8 cellular contexts compared by ENCODE assay signal in genomic region chr1:111219466-111220286, GRCh38. TPM values are rescaled to one million over a fixed set of nuclear protein-coding genes. Genes with fewer than 3 reads are reported as not detected.
A peak's percentile ranks its signal among the peaks of the same experiment; 100 is the strongest.
DNase-seq lines count a peak whose midpoint lies in the region; ATAC-seq and TF ChIP-seq lines count a peak whose summit lies in the region.

No MANE protein-coding gene starts in this region.

- intact Hi-C loops in vagina (cut with DNase I), result loop anchor here (5.0 kb wide), 1 partner anchor 548 kb away; no protein-coding TSS in a partner anchor

- no peak for TF ChIP-seq CTCF in vagina (IDR thresholded peaks at IDR 0.05)

- H3K27me3 Mint-ChIP-seq in T-helper 2 cell treated with Interferon-gamma antibody and Interleukin-4, amounts not matched to agents 5 μg/mL and 100 μg/mL, for 36 hours (ENCODE audit: low read depth), result no peaks in the 10 kb centered on the region

- no peaks in the 10 kb centered on the region for H3K27me3 ChIP-seq in neuron (ENCODE audit: insufficient read depth, low read length)
- no peaks in the 10 kb centered on the region for H3K27me3 ChIP-seq in vagina

- peaks cover 87% of the 10 kb centered on the region for H3K4me1 Mint-ChIP-seq in T-helper 2 cell treated with Interferon-gamma antibody and Interleukin-4, amounts not matched to agents 5 μg/mL and 100 μg/mL, for 36 hours (ENCODE audit: low read depth)

- peak overlapping the region; percentile 59 for H2AFZ ChIP-seq in neuron (ENCODE audit: low read depth, low read length)

- peaks cover 2% of the 10 kb centered on the region for H3K36me3 Mint-ChIP-seq in T-helper 2 cell treated with Interferon-gamma antibody and Interleukin-4, amounts not matched to agents 5 μg/mL and 100 μg/mL, for 36 hours (ENCODE audit: low read depth)

- no peaks in the 10 kb centered on the region for H3K36me3 ChIP-seq in neuron (ENCODE audit: insufficient read depth, low read length)
- H3K36me3 ChIP-seq in vagina, result no peaks in the 10 kb centered on the region

- H3K9me3 Mint-ChIP-seq in T-helper 2 cell treated with Interferon-gamma antibody and Interleukin-4, amounts not matched to agents 5 μg/mL and 100 μg/mL, for 36 hours, result peaks cover 4% of the 10 kb centered on the region

- H3K27ac Mint-ChIP-seq in T-helper 2 cell treated with Interferon-gamma antibody and Interleukin-4, amounts not matched to agents 5 μg/mL and 100 μg/mL, for 36 hours, result peak overlapping the region; percentile 92

- TF ChIP-seq POLR2A in vagina (IDR thresholded peaks at IDR 0.05), result no peak

- no peak overlapping the region for H3K27ac ChIP-seq in vagina

- peak overlapping the region; percentile 77 for H3K4me3 Mint-ChIP-seq in T-helper 2 cell treated with Interferon-gamma antibody and Interleukin-4, amounts not matched to agents 5 μg/mL and 100 μg/mL, for 36 hours

- no peaks in the 10 kb centered on the region for H3K9me3 ChIP-seq in neuron (ENCODE audit: low read length)
- no peaks in the 10 kb centered on the region for H3K9me3 ChIP-seq in vagina

- H3K4me1 ChIP-seq in neuron (ENCODE audit: insufficient read depth, low read length) (peaks cover 13% of the 10 kb centered on the region), vagina (peaks cover 10% of the 10 kb centered on the region)

- H3K4me3 ChIP-seq in neuron (ENCODE audit: low read length), result no peak overlapping the region
- H3K4me3 ChIP-seq in vagina, result no peak overlapping the region

- peak; percentile 28 for ATAC-seq in GM19043 (IDR thresholded peaks at IDR 0.05; ENCODE audit: low read depth, unreplicated experiment)
- peak; percentile 22 for ATAC-seq in HG02973 (IDR thresholded peaks at IDR 0.05; ENCODE audit: unreplicated experiment)

- DNase-seq in T-helper 2 cell treated with Interferon-gamma antibody and Interleukin-4, amounts not matched to agents 5 μg/mL and 100 μg/mL, for 36 hours (ENCODE audit: low spot score), result peak; percentile 57
- no peak for DNase-seq in H4 (ENCODE audit: low spot score)
- DNase-seq in vagina (ENCODE audit: extremely low spot score in 2 of 2), result no peak
- no peak for DNase-seq in globus pallidus (ENCODE audit: low spot score)
- no peak for DNase-seq in NCI-H774 (lab: John Stamatoyannopoulos, UW)

RNA-seq across cellular contexts. Expression of gene CHI3L2, which starts 7.8 kb away (rescaled TPM):
- total RNA-seq in H4 (2014; rRNA removed; shearing (Covaris generic)), result not detected in 2 replicates
- total RNA-seq in vagina, result 5.6 TPM

RNA-seq across cellular contexts. Expression of gene DENND2D, which starts 19.2 kb away (rescaled TPM):
- total RNA-seq in H4 (2014; rRNA removed; shearing (Covaris generic)), result 1.5 and 3.0 TPM in 2 replicates
- 25.5 TPM for total RNA-seq in vagina
